ENCODE assay signal across 33 cellular contexts in the genomic region with DNA sequence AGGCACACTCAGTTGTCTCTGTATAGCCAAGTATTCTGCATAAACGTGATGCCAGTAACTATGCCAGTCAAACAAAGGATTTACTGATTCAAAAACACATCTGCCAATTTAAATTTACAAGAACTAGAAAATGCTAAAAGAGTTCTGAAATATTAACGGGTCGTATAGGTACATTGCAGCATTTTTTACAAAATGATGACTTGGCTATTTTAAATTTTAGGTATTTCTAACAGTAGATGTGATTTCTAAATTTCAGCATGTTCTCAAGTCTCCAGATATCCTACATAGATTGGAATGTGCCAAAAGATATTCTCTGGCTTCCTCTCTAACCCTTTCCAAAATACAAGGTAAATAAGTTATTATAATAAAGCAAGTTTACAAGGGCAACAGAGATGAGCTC.
"Had no signal": no experiment of that assay in that cellular context is flagged by ENCODE, and none has a peak within 500 bp of the region (broad histone marks: within the 10 kb centered on the region; RNA-seq: fewer than 3 reads in every experiment).

No MANE protein-coding gene starts in this region.

- H3K4me3 ChIP-seq: adrenal gland, body of pancreas, breast epithelium had no signal

- DNase-seq: activated B cell treated with CpG ODN at 0.5 μM for 24 hours; activated CD4-positive, alpha-beta memory T cell treated with anti-CD3 and anti-CD28 coated beads for 36 hours; activated CD4-positive, alpha-beta T cell treated with anti-CD3 and anti-CD28 coated beads for 4 hours; activated CD4-positive, alpha-beta T cell treated with anti-CD3 and anti-CD28 coated beads, Interleukin-2, amount 10 ng/mL, durations not matched to agents 24 days and 14 days; activated CD4-positive, alpha-beta T cell treated with anti-CD3 and anti-CD28 coated beads, Interleukin-2, amount 50 U/mL, for 1 hour; activated CD4-positive, alpha-beta T cell treated with anti-CD3 and anti-CD28 coated beads, Interleukin-2, amount 50 U/mL, for 4 hours; activated CD4-positive, CD25-positive, alpha-beta regulatory T cell treated with anti-CD3 and anti-CD28 coated beads, Interleukin-2, amount 50 U/mL, for 72 hours; activated CD8-positive, alpha-beta memory T cell treated with anti-CD3 and anti-CD28 coated beads, Interleukin-2, amount 50 U/mL, for 4 hours; activated CD8-positive, alpha-beta T cell treated with anti-CD3 and anti-CD28 coated beads for 36 hours; activated effector memory CD4-positive, alpha-beta T cell treated with anti-CD3 and anti-CD28 coated beads, Interleukin-2, amount 50 U/mL, for 16 hours; activated gamma-delta T cell treated with Interleukin-2 at 50 U/mL for 16 hours; activated naive CD4-positive, alpha-beta T cell; activated naive CD4-positive, alpha-beta T cell treated with anti-CD3 and anti-CD28 coated beads for 36 hours; activated naive CD4-positive, alpha-beta T cell treated with anti-CD3 and anti-CD28 coated beads, Interleukin-2, amount 50 U/mL, for 16 hours; activated naive CD8-positive, alpha-beta T cell treated with anti-CD3 and anti-CD28 coated beads for 36 hours; activated T-cell treated with anti-CD3 and anti-CD28 coated beads for 4 hours; activated T-cell treated with anti-CD3 and anti-CD28 coated beads, Interleukin-2, amount 50 U/mL, for 1 hour; activated T-cell treated with anti-CD3 and anti-CD28 coated beads, Interleukin-2, amount 50 U/mL, for 4 hours; activated T-cell treated with anti-CD3 and anti-CD28 coated beads, Interleukin-2, amount 50 U/mL, for 72 hours; adrenal gland; amniotic stem cell; aorta; body of pancreas; brain microvascular endothelial cell; central memory CD4-positive, alpha-beta T cell; T-helper 2 cell; T-helper 9 cell had no signal

- FAIRE-seq: astrocyte, TTC549 had no signal

- H3K27me3 ChIP-seq: adrenal gland, body of pancreas, brain microvascular endothelial cell, breast epithelium had no signal

- H3K27ac ChIP-seq: adrenal gland, body of pancreas, brain microvascular endothelial cell, breast epithelium, VCaP had no signal

- H3K36me3 ChIP-seq: adrenal gland, brain microvascular endothelial cell, breast epithelium had no signal

- H3K4me1 ChIP-seq: body of pancreas, breast epithelium had no signal

- ATAC-seq: activated CD8-positive, alpha-beta T cell treated with anti-CD3 and anti-CD28 coated beads for 36 hours; activated naive CD4-positive, alpha-beta T cell treated with anti-CD3 and anti-CD28 coated beads, Interleukin-2, amount 50 U/mL, for 72 hours; activated T-cell treated with anti-CD3 and anti-CD28 coated beads, Interleukin-2, amount 50 U/mL, for 4 hours; activated T-cell treated with anti-CD3 and anti-CD28 coated beads, Interleukin-2, amount 50 U/mL, for 72 hours; activated T-helper 17 cell treated with anti-CD3 and anti-CD28 coated beads, Interleukin-2, amount 50 U/mL, for 72 hours; body of pancreas had no signal

- H3K9me3 ChIP-seq: adrenal gland, body of pancreas, breast epithelium had no signal
